In the genomic region with DNA sequence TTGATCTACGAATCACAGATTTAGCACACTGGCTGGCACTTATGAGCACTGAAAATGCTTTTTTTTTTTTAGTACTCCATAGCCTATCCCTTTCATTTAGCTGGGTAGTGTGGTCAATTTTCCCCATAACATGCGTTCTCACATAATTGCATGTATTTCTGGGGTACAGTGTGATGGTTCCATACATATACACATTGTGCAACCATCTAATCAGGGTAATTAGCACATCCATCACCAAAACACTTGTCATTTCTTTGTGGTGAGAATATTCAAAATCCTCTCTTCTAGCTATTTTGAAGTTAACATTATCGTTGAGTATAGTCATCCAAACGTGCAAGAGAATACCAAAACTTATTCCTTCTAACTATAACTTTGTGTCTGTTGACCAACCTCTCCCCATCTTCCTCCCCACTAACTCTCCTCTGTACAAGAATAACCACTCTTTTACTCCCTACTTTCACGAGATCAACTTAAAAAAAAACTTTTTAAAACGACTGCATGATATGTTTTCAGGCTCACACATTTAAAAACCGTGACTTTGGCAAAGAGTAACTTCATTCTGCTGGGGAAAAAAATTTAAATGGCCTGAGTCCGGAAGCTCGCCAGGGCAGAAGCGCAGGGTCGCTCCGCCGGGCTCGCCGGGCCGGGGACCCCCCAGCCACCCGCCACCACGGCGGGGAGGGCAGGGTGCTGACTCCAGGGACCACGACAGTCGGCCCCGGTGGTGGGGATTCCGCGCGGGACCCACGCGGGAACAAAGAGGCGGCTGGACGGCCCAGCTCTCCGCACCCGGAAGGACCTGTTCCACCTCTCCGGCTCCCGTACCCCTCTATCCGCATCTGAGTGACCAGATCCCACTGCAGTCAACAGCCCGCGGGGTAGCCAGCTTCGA, we compare ENCODE assay signal across 8 cellular contexts. TPM values are rescaled to one million over a fixed set of nuclear protein-coding genes. Genes with fewer than 3 reads are reported as not detected.
DNase-seq lines count a peak whose midpoint lies in the region; ATAC-seq and TF ChIP-seq lines count a peak whose summit lies in the region.

No MANE protein-coding gene starts in this region.

- peak; percentile 1 for ATAC-seq in HG03159 (IDR thresholded peaks at IDR 0.05; ENCODE audit: unreplicated experiment)

- no peaks in the 10 kb centered on the region for H3K27me3 Mint-ChIP-seq in activated T-helper 2 cell treated with anti-CD3 and anti-CD28 coated beads, Interferon-gamma antibody, Interleukin-2, Interleukin-4, amounts not matched to agents 10 μg/mL and 5 μg/mL and 100 μg/mL, durations not matched to agents 14 hours and 24 hours and 36 hours (ENCODE audit: low read depth)

- no peak for TF ChIP-seq CTCF in hepatocyte (IDR thresholded peaks at IDR 0.05; ENCODE audit: poor library complexity)
- TF ChIP-seq CTCF in spleen (IDR thresholded peaks at IDR 0.05 in 8 of 11, conservative IDR thresholded peaks at IDR 0.05 in 3 of 11): no peak

- H3K79me2 ChIP-seq in hepatocyte: peaks cover 34% of the 10 kb centered on the region

- peak overlapping the region; percentile 85 for H3K4me2 ChIP-seq in hepatocyte

- no peaks in the 10 kb centered on the region for H3K9me2 ChIP-seq in hepatocyte (replicated peaks; ENCODE audit: insufficient read depth)

- H3K4me1 ChIP-seq in hepatocyte (ENCODE audit: insufficient read depth) (peaks cover 19% of the 10 kb centered on the region), spleen (peaks cover 26 to 62% (median 43%) of the 10 kb centered on the region in 6 donors)

- H3K36me3 ChIP-seq in hepatocyte (replicated peaks; ENCODE audit: insufficient read depth, low read depth) (no peaks in the 10 kb centered on the region), spleen (no peaks in the 10 kb centered on the region)

- peaks cover 23% of the 10 kb centered on the region for H4K20me1 ChIP-seq in hepatocyte (ENCODE audit: insufficient read depth, poor library complexity, severe bottlenecking)

- H3K9me3 ChIP-seq in hepatocyte (ENCODE audit: low read depth) (no peaks in the 10 kb centered on the region), spleen (no peaks in the 10 kb centered on the region)

- H3K4me3 ChIP-seq in hepatocyte (peak overlapping the region; percentile 78), spleen (peak overlapping the region; percentile 83 to 97 (median 91))

- no peaks in the 10 kb centered on the region for H3K9me3 Mint-ChIP-seq in activated T-helper 2 cell treated with anti-CD3 and anti-CD28 coated beads, Interferon-gamma antibody, Interleukin-2, Interleukin-4, amounts not matched to agents 10 μg/mL and 5 μg/mL and 100 μg/mL, durations not matched to agents 14 hours and 24 hours and 36 hours

- H3K27me3 ChIP-seq in hepatocyte (no peaks in the 10 kb centered on the region), spleen (replicated peaks in 1 of 7) (no peaks in the 10 kb centered on the region)

- 5% methylated on average over 33 of the region's 37 CpGs for WGBS in hepatocyte (ENCODE audit: low lambda C conversion rate, missing lambda C conversion rate)
- 4 to 15% (median 5%) methylated on average over 12 to 37 of the region's 37 CpGs for WGBS in spleen, 5 donors

- H3K27ac ChIP-seq in hepatocyte (peak overlapping the region; percentile 98), spleen (peak overlapping the region; percentile 93 to 100 (median 98))

- H3K27ac Mint-ChIP-seq in activated T-helper 2 cell treated with anti-CD3 and anti-CD28 coated beads, Interferon-gamma antibody, Interleukin-2, Interleukin-4, amounts not matched to agents 10 μg/mL and 5 μg/mL and 100 μg/mL, durations not matched to agents 14 hours and 24 hours and 36 hours: peak overlapping the region; percentile 93

- intact Hi-C loops in activated T-helper 2 cell treated with anti-CD3 and anti-CD28 coated beads, Interferon-gamma antibody, Interleukin-2, Interleukin-4, amounts not matched to agents 10 μg/mL and 5 μg/mL and 100 μg/mL, durations not matched to agents 14 hours and 24 hours and 36 hours (cut with micrococcal nuclease): loop anchor here (1.0 to 10.0 kb wide), 3 partner anchors 111 to 305 kb away; a partner anchor contains a TSS
- intact Hi-C loops in spleen (cut with DNase I; ENCODE audit: low total_unique reads): loop anchor here (5.0 kb wide), 1 partner anchor 68 kb away; no protein-coding TSS in a partner anchor

- DNase-seq in NOMO-1 treated with DMSO at 0.1 percent for 48 hours (lab: John Stamatoyannopoulos, UW; ENCODE audit: unreplicated experiment): peak; percentile 19
- DNase-seq in NOMO-1 treated with dmso at 0.1 percent for 144 hours (lab: John Stamatoyannopoulos, UW; ENCODE audit: unreplicated experiment): no peak
- DNase-seq in activated T-helper 2 cell treated with anti-CD3 and anti-CD28 coated beads, Interferon-gamma antibody, Interleukin-2, Interleukin-4, amounts not matched to agents 10 μg/mL and 5 μg/mL and 100 μg/mL, durations not matched to agents 14 hours and 24 hours and 36 hours (ENCODE audit: low spot score): no peak
- DNase-seq in hepatocyte (ENCODE audit: low spot score): no peak
- DNase-seq in spleen: no peak
- no peak for DNase-seq in stimulated activated CD4-positive, alpha-beta T cell treated with anti-CD3 and anti-CD28 coated beads, Interleukin-12 subunit alpha, Interleukin-12 subunit beta, amount 100 ng/mL, for 4 hours
- DNase-seq in NCI-H187 (lab: John Stamatoyannopoulos, UW): no peak

- no peak for TF ChIP-seq POLR2A in spleen (IDR thresholded peaks at IDR 0.05)

- peak overlapping the region; percentile 79 for H2AFZ ChIP-seq in hepatocyte

- H3K36me3 Mint-ChIP-seq in activated T-helper 2 cell treated with anti-CD3 and anti-CD28 coated beads, Interferon-gamma antibody, Interleukin-2, Interleukin-4, amounts not matched to agents 10 μg/mL and 5 μg/mL and 100 μg/mL, durations not matched to agents 14 hours and 24 hours and 36 hours (ENCODE audit: low read depth): peaks cover 36% of the 10 kb centered on the region

- peaks cover 45% of the 10 kb centered on the region for H3K4me1 Mint-ChIP-seq in activated T-helper 2 cell treated with anti-CD3 and anti-CD28 coated beads, Interferon-gamma antibody, Interleukin-2, Interleukin-4, amounts not matched to agents 10 μg/mL and 5 μg/mL and 100 μg/mL, durations not matched to agents 14 hours and 24 hours and 36 hours (ENCODE audit: low read depth)

- H3K4me3 Mint-ChIP-seq in activated T-helper 2 cell treated with anti-CD3 and anti-CD28 coated beads, Interferon-gamma antibody, Interleukin-2, Interleukin-4, amounts not matched to agents 10 μg/mL and 5 μg/mL and 100 μg/mL, durations not matched to agents 14 hours and 24 hours and 36 hours (ENCODE audit: low read depth): peak overlapping the region; percentile 97

RNA-seq across cellular contexts. Expression of a gene that starts 0.9 kb away (rescaled TPM):
- 53.4 and 55.1 TPM in 2 replicates for total RNA-seq in activated T-helper 2 cell treated with anti-CD3 and anti-CD28 coated beads, Interferon-gamma antibody, Interleukin-2, Interleukin-4, amounts not matched to agents 10 μg/mL and 5 μg/mL and 100 μg/mL, durations not matched to agents 14 hours and 24 hours and 36 hours
- total RNA-seq in hepatocyte (78.2 and 87.7 TPM in 2 replicates), spleen (10 to 100 TPM; 62.8 to 82.1 (median 72.3) TPM)
- polyA plus RNA-seq in hepatocyte (68.2 and 83.1 TPM in 2 replicates), spleen (10 to 100 TPM; 49.3 to 57.3 (median 50.4) TPM)

RNA-seq across cellular contexts. Expression of a gene that starts 58.4 kb away (rescaled TPM):
- 7.4 and 8.4 TPM in 2 replicates for total RNA-seq in activated T-helper 2 cell treated with anti-CD3 and anti-CD28 coated beads, Interferon-gamma antibody, Interleukin-2, Interleukin-4, amounts not matched to agents 10 μg/mL and 5 μg/mL and 100 μg/mL, durations not matched to agents 14 hours and 24 hours and 36 hours
- total RNA-seq in hepatocyte (not detected in 2 replicates), spleen (10 to 100 TPM in 6 of 7 donors, 1 to 10 TPM in 1; 9.6 to 21.8 (median 15.3) TPM)
- polyA plus RNA-seq in hepatocyte (0.35 TPM in 1 of 2 replicates, not detected in the other), spleen (10 to 100 TPM; 25.6 to 33.9 (median 29.4) TPM)
